Comparison of ENCODE assay signal across 35 cellular contexts in the genomic region with DNA sequence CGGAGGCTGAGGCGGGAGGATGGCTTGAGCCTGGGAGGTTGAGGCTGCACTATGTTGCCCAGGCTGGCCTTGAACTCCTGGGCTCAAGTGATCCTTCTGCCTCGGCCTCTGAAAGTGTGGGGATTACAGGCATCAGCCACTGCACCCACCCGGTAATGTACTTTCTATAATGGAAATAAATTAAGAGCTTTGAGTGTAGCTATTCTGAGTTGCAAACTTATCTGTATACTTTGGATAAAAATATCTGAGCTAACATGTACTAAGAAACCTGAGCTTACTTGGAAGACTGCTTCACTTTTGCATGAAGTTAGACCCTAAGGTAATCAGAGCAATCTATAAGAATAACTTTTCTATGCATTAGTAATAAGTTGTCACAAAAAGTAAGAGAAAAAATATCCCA.
"Had no signal": no experiment of that assay in that cellular context is flagged by ENCODE, and none has a peak within 500 bp of the region (broad histone marks: within the 10 kb centered on the region; RNA-seq: fewer than 3 reads in every experiment).

No MANE protein-coding gene starts in this region.

- H3K9me3 ChIP-seq: MG63 had no signal

- H3K4me2 ChIP-seq: KMS-11 had no signal

- H3K9ac ChIP-seq: KMS-11 had no signal

- H3K27ac ChIP-seq: KMS-11 had no signal

- DNase-seq: Karpas-422, Kasumi-1, KG1, MG63, MM.1S, MV-4-11, NCI-H1048, NCI-H1092, NCI-H1092 treated with DMSO at 0.1 percent for 48 hours, NCI-H1105, NCI-H1105 treated with DMSO at 0.1 percent for 48 hours, NCI-H1417, NCI-H1417 treated with DMSO at 0.1 percent for 48 hours, NCI-H1436, NCI-H1436 treated with DMSO at 0.1 percent for 48 hours, NCI-H146, NCI-H1694, NCI-H1694 treated with DMSO at 0.1 percent for 48 hours, NCI-H187, NCI-H187 treated with DMSO at 0.1 percent for 48 hours, NCI-H1930, NCI-H2029, NCI-H2029 treated with DMSO at 0.1 percent for 48 hours, NCI-H2081, NCI-H2081 treated with DMSO at 0.1 percent for 48 hours, NCI-H2107, NCI-H2171, NCI-H2171 treated with DMSO at 0.1 percent for 48 hours, NCI-H2227 treated with DMSO at 0.1 percent for 48 hours, NCI-H226, NCI-H345, NCI-H446, NCI-H446 treated with DMSO at 0.1 percent for 48 hours, NCI-H510A had no signal

- H3K4me3 ChIP-seq: MG63 had no signal

- H3K27me3 ChIP-seq: MG63 had no signal

- H3K36me3 ChIP-seq: MG63 had no signal
